In genomic region chr10:33815776-33816175, GRCh38 we compare ENCODE assay signal across 13 cellular contexts.
DNase-seq lines count a peak whose midpoint lies in the region; ATAC-seq and TF ChIP-seq lines count a peak whose summit lies in the region.
"Had no signal": no experiment of that assay in that cellular context is flagged by ENCODE, and none has a peak within 500 bp of the region (broad histone marks: within the 10 kb centered on the region; RNA-seq: fewer than 3 reads in every experiment).

No MANE protein-coding gene starts in this region.

- H3K36me3 Mint-ChIP-seq in WTC11, result peaks cover 14% of the 10 kb centered on the region
- H3K36me3 Mint-ChIP-seq in activated naive CD8-positive, alpha-beta T cell treated with anti-CD3 and anti-CD28 coated beads, Interleukin-2, amount 50 U/mL, for 24 hours (ENCODE audit: low read depth), result no peaks in the 10 kb centered on the region
- H3K36me3 Mint-ChIP-seq: CD4-positive, alpha-beta memory T cell had no signal

- in situ Hi-C loops in GM13977 (cut with MboI; ENCODE audit: low pct_unique_long_range_greater_than_20kb, low sequenced_read_pairs, unreplicated experiment), result no loop called here

- no peak overlapping the region for H3K4me3 Mint-ChIP-seq in WTC11
- H3K4me3 Mint-ChIP-seq in activated naive CD8-positive, alpha-beta T cell treated with anti-CD3 and anti-CD28 coated beads, Interleukin-2, amount 50 U/mL, for 24 hours, result no peak overlapping the region

- CTCF ChIA-PET in WTC11 (lab: Charles Lee), result no interaction called here

- ATAC-seq in WTC11, result no peak
- ATAC-seq in activated naive CD8-positive, alpha-beta T cell treated with anti-CD3 and anti-CD28 coated beads, Interleukin-2, amount 50 U/mL, for 24 hours, result no peak
- ATAC-seq: A549, HCT116 had no signal

- H3K9me3 Mint-ChIP-seq in WTC11, result peaks cover 30% of the 10 kb centered on the region
- H3K9me3 Mint-ChIP-seq in activated naive CD8-positive, alpha-beta T cell treated with anti-CD3 and anti-CD28 coated beads, Interleukin-2, amount 50 U/mL, for 24 hours, result no peaks in the 10 kb centered on the region

- no peak overlapping the region for H3K27ac Mint-ChIP-seq in WTC11
- H3K27ac Mint-ChIP-seq in activated naive CD8-positive, alpha-beta T cell treated with anti-CD3 and anti-CD28 coated beads, Interleukin-2, amount 50 U/mL, for 24 hours, result no peak overlapping the region

- POLR2A ChIA-PET in WTC11 (lab: Charles Lee), result no interaction called here

- peaks cover 11% of the 10 kb centered on the region for H3K4me1 Mint-ChIP-seq in WTC11
- peaks cover 6% of the 10 kb centered on the region for H3K4me1 Mint-ChIP-seq in activated naive CD8-positive, alpha-beta T cell treated with anti-CD3 and anti-CD28 coated beads, Interleukin-2, amount 50 U/mL, for 24 hours

- DNase-seq in HT1080 (ENCODE audit: low read depth) (peak; percentile 6), NAMALWA (ENCODE audit: low spot score) (peak; percentile 28), WTC11 (ENCODE audit: low spot score) (no peak), NCI-H526 treated with DMSO at 0.1 percent for 48 hours (lab: John Stamatoyannopoulos, UW) (no peak), GM13977 (ENCODE audit: low spot score) (no peak)
- DNase-seq in activated naive CD8-positive, alpha-beta T cell treated with anti-CD3 and anti-CD28 coated beads, Interleukin-2, amount 50 U/mL, for 24 hours, result no peak
- DNase-seq: BE2C; CD4-positive, alpha-beta memory T cell; COR-L47; DND-41; GDM1 had no signal

- no peak for TF ChIP-seq CTCF in WTC11 (IDR thresholded peaks at IDR 0.05)
- TF ChIP-seq CTCF in GM13977 (IDR thresholded peaks at IDR 0.05; ENCODE audit: extremely low read depth, insufficient read depth, missing control alignments), result no peak

- no peaks in the 10 kb centered on the region; the same call in 1 of the 2 replicates for H3K27me3 Mint-ChIP-seq in WTC11 (ENCODE audit: low read depth)
- H3K27me3 Mint-ChIP-seq in activated naive CD8-positive, alpha-beta T cell treated with anti-CD3 and anti-CD28 coated beads, Interleukin-2, amount 50 U/mL, for 24 hours, result no peaks in the 10 kb centered on the region

TF ChIP-seq in WTC11, 78 proteins besides CTCF, POLR2A, EP300 and RAD21:
- TF ChIP-seq NFYB (CRISPR knock-in tag; conservative IDR thresholded peaks at IDR 0.05; ENCODE audit: low read depth) (peak; percentile 42), NFE2L1 (CRISPR knock-in tag; IDR thresholded peaks at IDR 0.05) (no peak), ERG (CRISPR knock-in tag; IDR thresholded peaks at IDR 0.05) (no peak), FOXJ3 (CRISPR knock-in tag; IDR thresholded peaks at IDR 0.05; ENCODE audit: borderline replicate concordance) (no peak), MAX (CRISPR knock-in tag; IDR thresholded peaks at IDR 0.05) (no peak), EMX1 (CRISPR knock-in tag; IDR thresholded peaks at IDR 0.05) (no peak)
- TF ChIP-seq, protein P1, sequence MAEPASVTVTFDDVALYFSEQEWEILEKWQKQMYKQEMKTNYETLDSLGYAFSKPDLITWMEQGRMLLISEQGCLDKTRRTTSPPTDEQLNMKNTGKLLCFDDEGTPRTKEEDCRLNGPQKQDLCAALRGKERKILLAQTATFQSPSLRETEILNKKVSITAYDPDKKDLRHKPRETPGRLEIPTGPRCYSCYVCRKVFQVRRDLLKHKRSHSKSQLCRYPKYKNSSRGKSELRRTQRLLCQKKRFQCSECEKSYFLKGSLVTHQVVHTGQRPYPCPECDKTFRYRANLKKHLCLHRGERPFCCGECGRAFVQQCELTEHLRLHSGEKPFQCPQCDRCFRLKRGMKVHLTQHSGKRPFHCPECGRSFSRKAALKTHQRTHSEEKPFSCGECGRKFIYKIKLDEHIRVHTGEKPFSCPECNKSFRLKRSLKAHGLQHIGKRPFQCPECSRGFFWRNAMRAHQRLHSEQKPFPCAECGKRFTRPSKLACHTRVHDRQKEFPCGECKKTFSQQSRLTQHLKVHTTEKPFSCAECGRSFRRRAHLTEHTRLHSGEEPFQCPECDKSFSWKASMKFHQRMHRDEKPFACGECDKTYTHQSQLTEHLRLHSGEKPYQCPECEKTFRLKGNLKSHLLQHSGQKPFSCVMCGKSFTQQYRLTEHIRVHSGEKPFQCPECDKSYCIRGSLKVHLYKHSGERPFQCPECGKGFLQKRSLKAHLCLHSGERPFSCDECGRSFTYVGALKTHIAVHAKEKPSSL (CRISPR knock-in tag; conservative IDR thresholded peaks at IDR 0.05), result no peak

Comparison
In these comparisons a context has a peak if more than half of its experiments do, and no peak if none do; other contexts are left out.
1. DNase-seq: peak in HT1080 (single experiment) and NAMALWA (single experiment); none in WTC11 (single experiment), NCI-H526 treated with DMSO at 0.1 percent for 48 hours (single experiment), activated naive CD8-positive, alpha-beta T cell treated with anti-CD3 and anti-CD28 coated beads, Interleukin-2, amount 50 U/mL, for 24 hours (single experiment) and GM13977 (single experiment).